Comparison of ENCODE assay signal across 7 cellular contexts in genomic region chr14:101810897-101811620, GRCh38. TPM values are rescaled to one million over a fixed set of nuclear protein-coding genes. Genes with fewer than 3 reads are reported as not detected.
DNase-seq lines count a peak whose midpoint lies in the region; ATAC-seq and TF ChIP-seq lines count a peak whose summit lies in the region.

No MANE protein-coding gene starts in this region.

- TF ChIP-seq CTCF in activated B cell treated with CpG ODN at 0.5 μM for 24 hours (IDR thresholded peaks at IDR 0.05): no peak

- no peaks in the 10 kb centered on the region for H3K9me3 Mint-ChIP-seq in activated B cell treated with CpG ODN at 0.5 μM for 24 hours
- no peaks in the 10 kb centered on the region for H3K9me3 Mint-ChIP-seq in stimulated activated naive CD8-positive, alpha-beta T cell treated with anti-CD3 and anti-CD28 coated beads, Interleukin-15, amount 100 ng/mL, for 72 hours

- peaks cover 65% of the 10 kb centered on the region for H3K4me1 Mint-ChIP-seq in activated B cell treated with CpG ODN at 0.5 μM for 24 hours
- peaks cover 58% of the 10 kb centered on the region for H3K4me1 Mint-ChIP-seq in stimulated activated naive CD8-positive, alpha-beta T cell treated with anti-CD3 and anti-CD28 coated beads, Interleukin-15, amount 100 ng/mL, for 72 hours

- peaks cover 14% of the 10 kb centered on the region for H3K4me1 ChIP-seq in right cardiac atrium (ENCODE audit: control insufficient read depth, insufficient read depth, low read length)

- no peaks in the 10 kb centered on the region for H3K9me3 ChIP-seq in right cardiac atrium (ENCODE audit: control insufficient read depth, low read length)

- H3K27me3 ChIP-seq in right cardiac atrium (ENCODE audit: control insufficient read depth, insufficient read depth): no peaks in the 10 kb centered on the region

- peak overlapping the region; percentile 99 for H3K27ac Mint-ChIP-seq in activated B cell treated with CpG ODN at 0.5 μM for 24 hours
- H3K27ac Mint-ChIP-seq in stimulated activated naive CD8-positive, alpha-beta T cell treated with anti-CD3 and anti-CD28 coated beads, Interleukin-15, amount 100 ng/mL, for 72 hours: peak overlapping the region; percentile 99

- DNase-seq in HT-29 (ENCODE audit: low spot score) (peak; percentile 13), activated B cell treated with CpG ODN at 0.5 μM for 24 hours (no peak), right cardiac atrium (no peak), COLO829 (ENCODE audit: low spot score) (no peak)
- DNase-seq in stimulated activated naive CD8-positive, alpha-beta T cell treated with anti-CD3 and anti-CD28 coated beads, Interleukin-15, amount 100 ng/mL, for 72 hours: no peak

- POLR2A ChIA-PET in activated B cell treated with CpG ODN at 0.5 μM for 24 hours (lab: Charles Lee): interaction anchor here (0.6 to 9.5 kb wide), 7 partner anchors 9 to 64 kb away, joined by 3 to 313 read pairs (median 7); no protein-coding TSS in a partner anchor

- peak overlapping the region; percentile 97 for H3K4me3 Mint-ChIP-seq in activated B cell treated with CpG ODN at 0.5 μM for 24 hours
- peak overlapping the region; percentile 90 to 95 for H3K4me3 Mint-ChIP-seq in stimulated activated naive CD8-positive, alpha-beta T cell treated with anti-CD3 and anti-CD28 coated beads, Interleukin-15, amount 100 ng/mL, for 72 hours

- peak overlapping the region; percentile 99 for H3K4me3 ChIP-seq in right cardiac atrium (ENCODE audit: low read length)

- no peak for ATAC-seq in activated B cell treated with CpG ODN at 0.5 μM for 24 hours (ENCODE audit: low read depth)
- ATAC-seq in right cardiac atrium: peak in 1 of 2 donors; percentile 52
- no peak for ATAC-seq in stimulated activated naive CD8-positive, alpha-beta T cell treated with anti-CD3 and anti-CD28 coated beads, Interleukin-15, amount 100 ng/mL, for 72 hours
- no peak for ATAC-seq in GM18873 (IDR thresholded peaks at IDR 0.05; ENCODE audit: low FRiP score, unreplicated experiment)
- ATAC-seq in HG02970 (IDR thresholded peaks at IDR 0.05; ENCODE audit: low FRiP score, unreplicated experiment): no peak

- peaks cover 50% of the 10 kb centered on the region for H3K36me3 Mint-ChIP-seq in activated B cell treated with CpG ODN at 0.5 μM for 24 hours (ENCODE audit: low read depth)

- WGBS in right cardiac atrium: 63% methylated on average over 5 of the region's 5 CpGs

- no peaks in the 10 kb centered on the region for H3K27me3 Mint-ChIP-seq in activated B cell treated with CpG ODN at 0.5 μM for 24 hours
- H3K27me3 Mint-ChIP-seq in stimulated activated naive CD8-positive, alpha-beta T cell treated with anti-CD3 and anti-CD28 coated beads, Interleukin-15, amount 100 ng/mL, for 72 hours: no peaks in the 10 kb centered on the region

- intact Hi-C loops in activated B cell treated with CpG ODN at 0.5 μM for 24 hours (cut with micrococcal nuclease) (loop anchor here (1.0 kb wide), 10 partner anchors 9 to 505 kb away; no protein-coding TSS in a partner anchor), right cardiac atrium (cut with DNase I) (no loop called here)

- peak overlapping the region; percentile 38 for H3K27ac ChIP-seq in right cardiac atrium (ENCODE audit: low read length)

- CTCF ChIA-PET in activated B cell treated with CpG ODN at 0.5 μM for 24 hours (lab: Charles Lee): interaction anchor here (2.2 to 4.6 kb wide), 2 partner anchors 13 to 40 kb away, joined by 11 to 22 read pairs; no protein-coding TSS in a partner anchor

RNA-seq across cellular contexts. Expression of gene PPP2R5C, which starts 49.5 kb away (rescaled TPM):
- total RNA-seq in HT-29 (2014; rRNA removed; shearing (Covaris generic)): 41.4 and 47.9 TPM in 2 replicates
- total RNA-seq in activated B cell treated with CpG ODN at 0.5 μM for 24 hours (197 and 227 TPM in 2 replicates), right cardiac atrium (100 to 1,000 TPM; 141 to 158 (median 146) TPM)
- polyA plus RNA-seq in right cardiac atrium: 100.0 TPM
